8 cellular contexts compared by ENCODE assay signal in genomic region chr18:51030537-51031258, GRCh38. TPM values are rescaled to one million over a fixed set of nuclear protein-coding genes. Genes with fewer than 3 reads are reported as not detected.
DNase-seq lines count a peak whose midpoint lies in the region; ATAC-seq and TF ChIP-seq lines count a peak whose summit lies in the region.

No MANE protein-coding gene starts in this region.

- H2AFZ ChIP-seq in SK-N-SH (ENCODE audit: low read depth) = no peak overlapping the region; the same call in 1 of the 2 replicates

- peak overlapping the region; percentile 97 for H3K27ac ChIP-seq in HUES64 (ENCODE audit: low read depth, low read length)
- peak overlapping the region; percentile 84 to 97 for H3K27ac ChIP-seq in SK-N-SH (ENCODE audit: low read depth in 2 of 2, low read length in 1 of 2)
- H3K27ac ChIP-seq in adrenal gland = peak overlapping the region in 4 of 5 donors; percentile 96 to 99 (median 98)
- peak overlapping the region; percentile 91 to 94 for H3K27ac ChIP-seq in right atrium auricular region
- H3K27ac ChIP-seq in psoas muscle = peak overlapping the region; percentile 98
- peak overlapping the region; percentile 100 for H3K27ac ChIP-seq in urinary bladder (ENCODE audit: low read depth)

- intact Hi-C loops in adrenal gland (cut with DNase I) (no loop called here), psoas muscle (cut with DNase I) (loop anchor here in 1 of 2 donors (1.0 to 10.0 kb wide), 3 partner anchors 62 to 156 kb away; partner anchors contain the start of genes ELAC1 and ME2)

- under 1% methylated on average over 64 of the region's 66 CpGs for WGBS in HUES64
- WGBS in SK-N-SH (ENCODE audit: low lambda C conversion rate) = 1% methylated on average over 15 of the region's 66 CpGs
- WGBS in adrenal gland, 4 donors = 0 to 2% (median 1%) methylated on average over 16 to 66 of the region's 66 CpGs
- WGBS in psoas muscle, 3 donors = 0 to 1% (median 1%) methylated on average over 31 to 66 of the region's 66 CpGs
- WGBS in urinary bladder = under 1% methylated on average over 64 of the region's 66 CpGs

- POLR2A ChIA-PET in SK-N-SH (lab: Yijun Ruan, JAX) = interaction anchor here (0.6 to 2.3 kb wide), 4 partner anchors 8 to 166 kb away, joined by 3 to 11 read pairs (median 4); partner anchors contain the start of genes ELAC1 and MEX3C

- peak overlapping the region; percentile 98 for H3K9ac ChIP-seq in HUES64 (ENCODE audit: low read depth, low read length)
- H3K9ac ChIP-seq in SK-N-SH = peak overlapping the region; percentile 76

- CTCF ChIA-PET in SK-N-SH (lab: Yijun Ruan, JAX) = interaction anchor here (0.9 to 2.3 kb wide), 3 partner anchors 21 to 210 kb away, joined by 4 to 10 read pairs (median 5); no protein-coding TSS in a partner anchor

- peak overlapping the region; percentile 81 for H3K4me2 ChIP-seq in SK-N-SH

- no peaks in the 10 kb centered on the region for H3K27me3 ChIP-seq in HUES64 (ENCODE audit: insufficient read depth, low read length)
- no peaks in the 10 kb centered on the region for H3K27me3 ChIP-seq in SK-N-SH (ENCODE audit: insufficient read depth)
- no peaks in the 10 kb centered on the region for H3K27me3 ChIP-seq in adrenal gland
- H3K27me3 ChIP-seq in right atrium auricular region = no peaks in the 10 kb centered on the region
- H3K27me3 ChIP-seq in psoas muscle (ENCODE audit: insufficient read depth in 3 of 3, low read length in 2 of 3) = no peaks in the 10 kb centered on the region

- no peak for TF ChIP-seq POLR2A in adrenal gland (IDR thresholded peaks at IDR 0.05)

- peak; percentile 59 for ATAC-seq in GM21423 (IDR thresholded peaks at IDR 0.05; ENCODE audit: unreplicated experiment)
- peak; percentile 75 to 80 (median 76) for ATAC-seq in psoas muscle

- H3K9me2 ChIP-seq in SK-N-SH = no peaks in the 10 kb centered on the region

- peak overlapping the region; percentile 92 for H3K4me3 ChIP-seq in HUES64 (ENCODE audit: low read length)
- H3K4me3 ChIP-seq in SK-N-SH (ENCODE audit: low read depth in 2 of 2, low read length in 1 of 2) = peak overlapping the region; percentile 77 to 87
- H3K4me3 ChIP-seq in adrenal gland = peak overlapping the region in 3 of 4 donors; percentile 57 to 87 (median 67)
- peak overlapping the region; percentile 65 to 89 for H3K4me3 ChIP-seq in right atrium auricular region
- H3K4me3 ChIP-seq in psoas muscle = peak overlapping the region; percentile 74
- peak overlapping the region; percentile 94 for H3K4me3 ChIP-seq in urinary bladder (ENCODE audit: low read depth, low read length)

- TF ChIP-seq EP300 in SK-N-SH (IDR thresholded peaks at IDR 0.05; ENCODE audit: borderline replicate concordance in 1 of 2, low read depth in 1 of 2, low read length in 1 of 2) = no peak

- peaks cover 6% of the 10 kb centered on the region for H3F3A ChIP-seq in SK-N-SH (replicated peaks; ENCODE audit: insufficient read depth)

- H3K36me3 ChIP-seq in HUES64 (ENCODE audit: insufficient read depth, low read length) (peaks cover 10% of the 10 kb centered on the region), SK-N-SH (replicated peaks in 1 of 2; ENCODE audit: control insufficient read depth in 1 of 2, insufficient read depth in 2 of 2, low read length in 1 of 2) (peaks cover 6 to 12% of the 10 kb centered on the region in 2 experiments), adrenal gland (replicated peaks in 1 of 2) (peaks cover 0 to 6% of the 10 kb centered on the region in 2 donors), right atrium auricular region (no peaks in the 10 kb centered on the region), psoas muscle (ENCODE audit: insufficient read depth in 1 of 2, low read depth in 1 of 2) (peaks cover 0 to 10% of the 10 kb centered on the region in 2 donors), urinary bladder (ENCODE audit: insufficient read depth) (no peaks in the 10 kb centered on the region)

- H4K20me1 ChIP-seq in SK-N-SH (ENCODE audit: insufficient read depth) = peaks cover 51% of the 10 kb centered on the region

- peaks cover 66% of the 10 kb centered on the region for H3K79me2 ChIP-seq in SK-N-SH (ENCODE audit: insufficient read depth)

- H3K4me1 ChIP-seq in HUES64 (ENCODE audit: insufficient read depth, low read length) (peaks cover 60% of the 10 kb centered on the region), SK-N-SH (ENCODE audit: control insufficient read depth in 1 of 2, insufficient read depth in 2 of 2, low read depth in 1 of 2, low read length in 1 of 2) (peaks cover 13 to 24% of the 10 kb centered on the region in 2 experiments; a peak in 3 of 4 replicates), adrenal gland (replicated peaks in 1 of 2) (peaks cover 13 to 68% of the 10 kb centered on the region in 2 donors), right atrium auricular region (peaks cover 0 to 48% of the 10 kb centered on the region in 2 donors), psoas muscle (peaks cover 55% of the 10 kb centered on the region), urinary bladder (ENCODE audit: insufficient read depth) (no peaks in the 10 kb centered on the region)

- no peak for TF ChIP-seq RAD21 in SK-N-SH (IDR thresholded peaks at IDR 0.05; ENCODE audit: low read length)

- H3K9me3 ChIP-seq in HUES64 (ENCODE audit: insufficient read depth, low read depth, low read length) = no peaks in the 10 kb centered on the region
- no peaks in the 10 kb centered on the region for H3K9me3 ChIP-seq in SK-N-SH
- no peaks in the 10 kb centered on the region for H3K9me3 ChIP-seq in adrenal gland (replicated peaks in 1 of 3)
- no peaks in the 10 kb centered on the region for H3K9me3 ChIP-seq in right atrium auricular region
- no peaks in the 10 kb centered on the region for H3K9me3 ChIP-seq in psoas muscle

- DNase-seq in DMS53 (lab: John Stamatoyannopoulos, UW) (peak; percentile 91), SK-N-SH (peak; percentile 90), adrenal gland (peak; percentile 64 to 83 (median 73)), right atrium auricular region (ENCODE audit: low spot score) (peak; percentile 64), psoas muscle (peak; percentile 78 to 89)

- TF ChIP-seq CTCF in SK-N-SH (IDR thresholded peaks at IDR 0.05) (no peak), adrenal gland (IDR thresholded peaks at IDR 0.05) (no peak), right atrium auricular region (IDR thresholded peaks at IDR 0.05) (no peak), psoas muscle (IDR thresholded peaks at IDR 0.05) (no peak)

TF ChIP-seq in SK-N-SH, 30 proteins besides CTCF, POLR2A, EP300 and RAD21:
- no peak for TF ChIP-seq RXRA (IDR thresholded peaks at IDR 0.05; ENCODE audit: borderline replicate concordance, low read depth)
- 0 out of 2 replicates have a peak, but pooled peaks have one; percentile 8 for TF ChIP-seq PBX3 (IDR thresholded peaks at IDR 0.05)
TF ChIP-seq in SK-N-SH: peak in this region for 1.

RNA-seq across cellular contexts. Expression of gene SMAD4, which starts 0.7 kb away (rescaled TPM):
- polyA plus RNA-seq in HUES64 (2013, experiment 1 of 2) = 95.1 TPM
- polyA plus RNA-seq in HUES64 (2013, experiment 2 of 2) = 89.7 TPM
- polyA plus RNA-seq in SK-N-SH (2012; rRNA removed) (43.3 and 55.3 TPM in 2 replicates), adrenal gland (10 to 100 TPM in 2 of 3 donors, 1 to 10 TPM in 1; 9.0 to 82.2 (median 11.2) TPM), psoas muscle (10 to 100 TPM; 35.6 to 80.8 (median 39.3) TPM), urinary bladder (58.1 TPM)
- polyA plus RNA-seq in SK-N-SH (2012; cell fraction: cytosol; rRNA removed) = 42.6 and 52.9 TPM in 2 replicates
- polyA plus RNA-seq in SK-N-SH (2012; cell fraction: nucleus; rRNA removed) = 41.5 and 49.7 TPM in 2 replicates
- total RNA-seq in adrenal gland (100 to 1,000 TPM in 4 of 8 donors, 10 to 100 TPM in 4; 72.8 to 151 (median 101) TPM), right atrium auricular region (100 to 1,000 TPM in 1 of 2 donors, 10 to 100 TPM in 1; 57.5 to 102 TPM), psoas muscle (100 to 1,000 TPM in 2 of 4 donors, 10 to 100 TPM in 2; 92.7 to 128 (median 112) TPM), urinary bladder (108 TPM)

Comparison
In these comparisons a context has a peak if more than half of its experiments do, and no peak if none do; other contexts are left out.
1. Peak in every context shown above with its lines: DNase-seq, ATAC-seq, H3K4me3 ChIP-seq and H3K27ac ChIP-seq.